20 cellular contexts compared by ENCODE assay signal in genomic region chr13:30193279-30194234, GRCh38.
A peak's percentile ranks its signal among the peaks of the same experiment; 100 is the strongest.
DNase-seq lines count a peak whose midpoint lies in the region; FAIRE-seq and TF ChIP-seq lines count a peak whose summit lies in the region.
"Had no signal": no experiment of that assay in that cellular context is flagged by ENCODE, and none has a peak within 500 bp of the region (broad histone marks: within the 10 kb centered on the region; RNA-seq: fewer than 3 reads in every experiment).

No MANE protein-coding gene starts in this region.

- FAIRE-seq in small intestine (lab: Jason Lieb, UNC) = no peak
- FAIRE-seq: A549, GM18507, K562 had no signal

- no peak overlapping the region for H3K9ac ChIP-seq in MM.1S (ENCODE audit: low read length)
- no peak overlapping the region for H3K9ac ChIP-seq in endodermal cell (ENCODE audit: extremely low read depth, low read length, poor library complexity, severe bottlenecking)

- 88 to 97% methylated on average over 6 to 11 of the region's 11 CpGs for WGBS in endodermal cell (ENCODE audit: insufficient coverage in 1 of 2, insufficient read length in 1 of 2), 2 experiments
- WGBS in small intestine, 3 donors = 86 to 91% (median 88%) methylated on average over 11 of the region's 11 CpGs

- H3K9me3 ChIP-seq in MM.1S (replicated peaks; ENCODE audit: insufficient read depth, low read length) = no peaks in the 10 kb centered on the region
- H3K9me3 ChIP-seq in endodermal cell (ENCODE audit: control insufficient read depth, low read length) = no peaks in the 10 kb centered on the region
- no peaks in the 10 kb centered on the region for H3K9me3 ChIP-seq in small intestine (ENCODE audit: control insufficient read depth, low read depth)
- H3K9me3 ChIP-seq: A549 had no signal

- H3K27me3 ChIP-seq in MM.1S (replicated peaks; ENCODE audit: insufficient read depth, low read length) (no peaks in the 10 kb centered on the region), endodermal cell (ENCODE audit: control insufficient read depth, insufficient read depth, low read length, poor library complexity, severe bottlenecking) (no peaks in the 10 kb centered on the region), small intestine (ENCODE audit: control insufficient read depth in 2 of 2, insufficient read depth in 2 of 2, low read length in 2 of 2) (no peaks in the 10 kb centered on the region), brain microvascular endothelial cell (replicated peaks) (no peaks in the 10 kb centered on the region)

- H3K27ac Mint-ChIP-seq in endodermal cell = peak overlapping the region; percentile 56
- H3K27ac Mint-ChIP-seq: CD4-positive, alpha-beta T cell; H9; T-helper 2 cell treated with Interferon-gamma antibody and Interleukin-4, amounts not matched to agents 5 μg/mL and 100 μg/mL, for 36 hours had no signal

- H3K79me2 ChIP-seq in MM.1S (ENCODE audit: low read length) = no peaks in the 10 kb centered on the region

- H3K9me3 Mint-ChIP-seq in endodermal cell = no peaks in the 10 kb centered on the region
- H3K9me3 Mint-ChIP-seq: CD4-positive, alpha-beta T cell; H9; T-helper 2 cell treated with Interferon-gamma antibody and Interleukin-4, amounts not matched to agents 5 μg/mL and 100 μg/mL, for 36 hours had no signal

- no peaks in the 10 kb centered on the region for H3K9me2 ChIP-seq in MM.1S (replicated peaks; ENCODE audit: insufficient read depth, low read length)

- H4K20me1 ChIP-seq in MM.1S (ENCODE audit: insufficient read depth, low read length) = no peaks in the 10 kb centered on the region

- H3K4me1 Mint-ChIP-seq in endodermal cell = peaks cover 46% of the 10 kb centered on the region

- no peaks in the 10 kb centered on the region for H3K27me3 Mint-ChIP-seq in endodermal cell (ENCODE audit: insufficient read depth)
- H3K27me3 Mint-ChIP-seq: CD4-positive, alpha-beta T cell had no signal

- in situ Hi-C loops in brain microvascular endothelial cell (cut with HindIII; ENCODE audit: low pct_ligation_motif_present, low sequenced_read_pairs) = no loop called here

- H3K4me3 ChIP-seq in MM.1S (ENCODE audit: low read length) (no peak overlapping the region), endodermal cell (ENCODE audit: low read length) (no peak overlapping the region), small intestine (ENCODE audit: low read depth in 1 of 2, low read length in 2 of 2) (no peak overlapping the region), brain microvascular endothelial cell (ENCODE audit: low read depth, low read length) (no peak overlapping the region)
- H3K4me3 ChIP-seq: A549, K562 had no signal

- no peak overlapping the region for H3K4me2 ChIP-seq in MM.1S (ENCODE audit: low read depth, low read length)
- H3K4me2 ChIP-seq: A549 had no signal

- H3K4me3 Mint-ChIP-seq in endodermal cell = no peak overlapping the region
- H3K4me3 Mint-ChIP-seq: CD4-positive, alpha-beta T cell; H9; T-helper 2 cell treated with Interferon-gamma antibody and Interleukin-4, amounts not matched to agents 5 μg/mL and 100 μg/mL, for 36 hours had no signal

- DNase-seq in GM10266 (ENCODE audit: extremely low spot score) = peak; percentile 21
- DNase-seq in GM20000 (ENCODE audit: low spot score) = peak; percentile 27
- DNase-seq in MM.1S = no peak
- no peak for DNase-seq in endodermal cell
- no peak for DNase-seq in stimulated activated CD4-positive, alpha-beta T cell treated with anti-CD3 and anti-CD28 coated beads, Interleukin-15, amount 100 ng/mL, for 24 hours
- no peak for DNase-seq in activated CD4-positive, alpha-beta T cell treated with anti-CD3 and anti-CD28 coated beads, Interleukin-2, amount 50 U/mL, for 4 hours
- DNase-seq in small intestine = no peak
- DNase-seq in brain microvascular endothelial cell = no peak
- DNase-seq: CD4-positive, alpha-beta T cell; EL; H9; NCI-H1417 treated with DMSO at 0.1 percent for 48 hours; NCI-H1930; NCI-H345; Right ventricle myocardium superior; SW 1271 had no signal

- no peaks in the 10 kb centered on the region for H3K36me3 ChIP-seq in MM.1S (replicated peaks; ENCODE audit: insufficient read depth, low read length)
- H3K36me3 ChIP-seq in endodermal cell (ENCODE audit: control insufficient read depth, insufficient read depth, low read length) = no peaks in the 10 kb centered on the region
- H3K36me3 ChIP-seq in small intestine (ENCODE audit: control insufficient read depth in 2 of 2, insufficient read depth in 2 of 2, low read length in 2 of 2) = no peaks in the 10 kb centered on the region
- H3K36me3 ChIP-seq in brain microvascular endothelial cell (replicated peaks) = no peaks in the 10 kb centered on the region

- H3F3A ChIP-seq in MM.1S (ENCODE audit: insufficient read depth, low read length) = no peaks in the 10 kb centered on the region

- H2AFZ ChIP-seq in MM.1S (ENCODE audit: low read length) = no peak overlapping the region

- H3K4me1 ChIP-seq in MM.1S (ENCODE audit: low read length) (0 out of 2 replicates have a peak, but pooled peaks cover 6% of the 10 kb centered on the region), endodermal cell (ENCODE audit: control insufficient read depth, insufficient read depth, low read length) (peaks cover 14% of the 10 kb centered on the region), small intestine (ENCODE audit: control insufficient read depth in 2 of 2, insufficient read depth in 1 of 2, low read depth in 1 of 2, low read length in 1 of 2) (no peaks in the 10 kb centered on the region)
- H3K4me1 ChIP-seq: A549 had no signal

- H3K27ac ChIP-seq in MM.1S (ENCODE audit: low read length) (peak overlapping the region; percentile 23; the same call in 1 of the 2 replicates), endodermal cell (ENCODE audit: low read depth, low read length) (no peak overlapping the region), small intestine (ENCODE audit: low read depth in 1 of 2, low read length in 1 of 2) (no peak overlapping the region), brain microvascular endothelial cell (no peak overlapping the region)
- H3K27ac ChIP-seq: A549 had no signal

- no peak for TF ChIP-seq CTCF in GM10266 (IDR thresholded peaks at IDR 0.05; ENCODE audit: control insufficient read depth, insufficient read depth, low read depth, missing control alignments)
- TF ChIP-seq CTCF in GM20000 (IDR thresholded peaks at IDR 0.05; ENCODE audit: extremely low read depth, missing control alignments) = no peak
- no peak for TF ChIP-seq CTCF in MM.1S (IDR thresholded peaks at IDR 0.05; ENCODE audit: low read length)
- TF ChIP-seq CTCF in endodermal cell (conservative IDR thresholded peaks at IDR 0.05) = no peak
- TF ChIP-seq CTCF in brain microvascular endothelial cell (IDR thresholded peaks at IDR 0.05; ENCODE audit: low read depth, low read length, missing control alignments) = no peak

- no peaks in the 10 kb centered on the region for H3K36me3 Mint-ChIP-seq in endodermal cell (ENCODE audit: low read depth)

Comparison
In these comparisons a context has a peak if more than half of its experiments do, and no peak if none do; other contexts are left out.
1. DNase-seq: peak in GM10266 (single experiment) and GM20000 (single experiment); none in MM.1S (single experiment), endodermal cell (single experiment), stimulated activated CD4-positive, alpha-beta T cell treated with anti-CD3 and anti-CD28 coated beads, Interleukin-15, amount 100 ng/mL, for 24 hours (single experiment), activated CD4-positive, alpha-beta T cell treated with anti-CD3 and anti-CD28 coated beads, Interleukin-2, amount 50 U/mL, for 4 hours (0 of 2), small intestine (single experiment) and brain microvascular endothelial cell (single experiment).